In the genomic region with DNA sequence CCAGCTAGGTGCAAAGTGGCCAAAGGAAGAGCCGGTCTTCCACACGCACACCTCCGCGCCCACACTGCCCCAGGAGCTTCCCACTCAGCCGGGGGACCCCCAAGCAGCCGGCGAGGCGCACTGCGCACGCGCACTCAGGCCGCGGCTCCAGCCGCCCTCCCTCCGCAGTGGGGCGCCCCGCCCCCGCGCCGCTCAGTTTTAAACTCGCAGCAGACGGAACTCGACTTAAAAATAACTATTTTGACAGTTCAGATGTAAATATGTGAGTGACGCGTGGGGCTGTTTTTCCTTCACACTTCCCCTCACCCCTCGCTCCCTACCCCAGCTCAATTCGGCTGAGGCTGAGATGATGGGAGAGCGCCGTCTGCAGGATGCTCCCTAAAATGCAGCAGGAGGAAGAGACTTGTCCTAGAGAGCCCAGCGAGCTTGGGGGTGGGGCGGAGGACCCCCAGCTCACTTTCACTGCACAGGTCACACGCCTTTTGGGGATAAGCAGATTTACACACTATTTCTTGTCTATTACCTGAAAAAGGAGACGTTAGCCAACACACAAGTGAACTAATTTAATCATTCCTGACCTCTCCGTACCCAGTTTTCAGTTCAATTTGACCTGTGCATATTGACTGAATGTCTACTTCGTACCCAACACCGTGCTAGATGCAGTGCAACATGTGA, we compare ENCODE assay signal across 8 cellular contexts. TPM values are rescaled to one million over a fixed set of nuclear protein-coding genes. Genes with fewer than 3 reads are reported as not detected.
A peak's percentile ranks its signal among the peaks of the same experiment; 100 is the strongest.
DNase-seq lines count a peak whose midpoint lies in the region; ATAC-seq and TF ChIP-seq lines count a peak whose summit lies in the region.

No MANE protein-coding gene starts in this region.

- H3K27ac ChIP-seq in SK-N-SH (ENCODE audit: low read depth in 2 of 2, low read length in 1 of 2) (no peak overlapping the region), adrenal gland (no peak overlapping the region), right atrium auricular region (peak overlapping the region; percentile 29 to 48), prostate gland (no peak overlapping the region)

- H2AFZ ChIP-seq in SK-N-SH (ENCODE audit: low read depth): no peak overlapping the region

- DNase-seq in SK-N-SH: no peak
- DNase-seq in SK-MEL-5 (ENCODE audit: low read depth, low spot score): peak; percentile 77
- DNase-seq in adrenal gland: peak; percentile 52 to 84 (median 68)
- DNase-seq in right atrium auricular region (ENCODE audit: low spot score): no peak
- peak; percentile 30 for DNase-seq in prostate gland (ENCODE audit: low spot score)
- no peak for DNase-seq in OCI-M2 (lab: John Stamatoyannopoulos, UW; ENCODE audit: unreplicated experiment)

- POLR2A ChIA-PET in SK-N-SH (lab: Yijun Ruan, JAX): no interaction called here

- no peak overlapping the region for H3K9ac ChIP-seq in SK-N-SH

- no peaks in the 10 kb centered on the region for H3F3A ChIP-seq in SK-N-SH (replicated peaks; ENCODE audit: insufficient read depth)

- WGBS in SK-N-SH (ENCODE audit: low lambda C conversion rate): 70% methylated on average over 32 of the region's 36 CpGs
- WGBS in adrenal gland, 4 donors: 6 to 14% (median 6%) methylated on average over 13 to 36 of the region's 36 CpGs
- WGBS in prostate gland: 5% methylated on average over 36 of the region's 36 CpGs

- no peaks in the 10 kb centered on the region for H3K9me2 ChIP-seq in SK-N-SH

- H3K4me2 ChIP-seq in SK-N-SH: no peak overlapping the region

- no peak for TF ChIP-seq EP300 in SK-N-SH (IDR thresholded peaks at IDR 0.05; ENCODE audit: borderline replicate concordance in 1 of 2, low read depth in 1 of 2, low read length in 1 of 2)

- ATAC-seq in SK-N-SH treated with all-trans-retinoic acid at 6 μM for 48 hours (no peak), HG02571 (IDR thresholded peaks at IDR 0.05; ENCODE audit: unreplicated experiment) (no peak)

- no peaks in the 10 kb centered on the region for H3K36me3 ChIP-seq in SK-N-SH (replicated peaks in 1 of 2; ENCODE audit: control insufficient read depth in 1 of 2, insufficient read depth in 2 of 2, low read length in 1 of 2)
- H3K36me3 ChIP-seq in adrenal gland (replicated peaks in 1 of 2): no peaks in the 10 kb centered on the region
- H3K36me3 ChIP-seq in right atrium auricular region: no peaks in the 10 kb centered on the region
- no peaks in the 10 kb centered on the region for H3K36me3 ChIP-seq in prostate gland

- TF ChIP-seq POLR2A in adrenal gland (IDR thresholded peaks at IDR 0.05): no peak
- TF ChIP-seq POLR2A in prostate gland (IDR thresholded peaks at IDR 0.05): no peak

- peak; percentile 22; the same call in 1 of the 2 replicates for TF ChIP-seq CTCF in SK-N-SH (IDR thresholded peaks at IDR 0.05)
- TF ChIP-seq CTCF in adrenal gland (IDR thresholded peaks at IDR 0.05): peak; percentile 78 to 91 (median 85)
- peak; percentile 89 to 90 for TF ChIP-seq CTCF in right atrium auricular region (IDR thresholded peaks at IDR 0.05)
- peak; percentile 31 to 80 (median 70) for TF ChIP-seq CTCF in prostate gland (IDR thresholded peaks at IDR 0.05)

- intact Hi-C loops in adrenal gland (cut with DNase I): loop anchor here (2.0 to 10.0 kb wide), 3 partner anchors 76 to 156 kb away; no protein-coding TSS in a partner anchor
- intact Hi-C loops in prostate gland (cut with DNase I): no loop called here

- H3K4me1 ChIP-seq in SK-N-SH (ENCODE audit: control insufficient read depth in 1 of 2, insufficient read depth in 2 of 2, low read depth in 1 of 2, low read length in 1 of 2) (no peaks in the 10 kb centered on the region; a peak in 1 of 4 replicates), adrenal gland (replicated peaks in 1 of 2) (peaks cover 0 to 4% of the 10 kb centered on the region in 2 donors), right atrium auricular region (peaks cover 0 to 12% of the 10 kb centered on the region in 2 donors), prostate gland (replicated peaks) (no peaks in the 10 kb centered on the region)

- in situ Hi-C loops in SK-MEL-5 (cut with HindIII; ENCODE audit: low pct_unique_long_range_greater_than_20kb, low sequenced_read_pairs): no loop called here

- H3K79me2 ChIP-seq in SK-N-SH (ENCODE audit: insufficient read depth): no peaks in the 10 kb centered on the region

- CTCF ChIA-PET in SK-N-SH (lab: Yijun Ruan, JAX): interaction anchor here (1.1 to 1.5 kb wide), 3 partner anchors 54 to 227 kb away, joined by 3 to 4 read pairs (median 3); no protein-coding TSS in a partner anchor

- no peaks in the 10 kb centered on the region for H4K20me1 ChIP-seq in SK-N-SH (ENCODE audit: insufficient read depth)

- peak overlapping the region in 1 of 2 experiments; percentile 35; a peak in 1 of 4 replicates for H3K4me3 ChIP-seq in SK-N-SH (ENCODE audit: low read depth in 2 of 2, low read length in 1 of 2)
- H3K4me3 ChIP-seq in adrenal gland: peak overlapping the region in 3 of 4 donors; percentile 7 to 50 (median 8)
- peak overlapping the region; percentile 50 to 57 for H3K4me3 ChIP-seq in right atrium auricular region
- peak overlapping the region; percentile 27 to 29 for H3K4me3 ChIP-seq in prostate gland

- TF ChIP-seq RAD21 in SK-N-SH (IDR thresholded peaks at IDR 0.05; ENCODE audit: low read length): no peak

- H3K27me3 ChIP-seq in SK-N-SH (ENCODE audit: insufficient read depth): peaks cover 52% of the 10 kb centered on the region
- H3K27me3 ChIP-seq in adrenal gland: no peaks in the 10 kb centered on the region
- H3K27me3 ChIP-seq in right atrium auricular region: no peaks in the 10 kb centered on the region
- H3K27me3 ChIP-seq in prostate gland (replicated peaks; ENCODE audit: insufficient read depth): no peaks in the 10 kb centered on the region

- no peaks in the 10 kb centered on the region for H3K9me3 ChIP-seq in SK-N-SH
- no peaks in the 10 kb centered on the region for H3K9me3 ChIP-seq in adrenal gland (replicated peaks in 1 of 3)
- no peaks in the 10 kb centered on the region for H3K9me3 ChIP-seq in right atrium auricular region
- no peaks in the 10 kb centered on the region for H3K9me3 ChIP-seq in prostate gland

TF ChIP-seq in SK-N-SH, 30 proteins besides CTCF, POLR2A, EP300 and RAD21 (continues in another document):
- TF ChIP-seq FOXJ3 (CRISPR knock-in tag; IDR thresholded peaks at IDR 0.05) (no peak), ZBTB33 (IDR thresholded peaks at IDR 0.05; ENCODE audit: borderline replicate concordance, low read depth) (no peak), FOSL2 (IDR thresholded peaks at IDR 0.05; ENCODE audit: borderline replicate concordance, low read depth) (no peak), GABPA (IDR thresholded peaks at IDR 0.05; ENCODE audit: low read depth) (no peak)

TF ChIP-seq in SK-N-SH treated with all-trans-retinoic acid at 6 μM for 48 hours, 23 proteins besides CTCF, POLR2A, EP300 and RAD21:
- no peak for TF ChIP-seq OSR1 (CRISPR knock-in tag; IDR thresholded peaks at IDR 0.05)
- TF ChIP-seq, protein P1, sequence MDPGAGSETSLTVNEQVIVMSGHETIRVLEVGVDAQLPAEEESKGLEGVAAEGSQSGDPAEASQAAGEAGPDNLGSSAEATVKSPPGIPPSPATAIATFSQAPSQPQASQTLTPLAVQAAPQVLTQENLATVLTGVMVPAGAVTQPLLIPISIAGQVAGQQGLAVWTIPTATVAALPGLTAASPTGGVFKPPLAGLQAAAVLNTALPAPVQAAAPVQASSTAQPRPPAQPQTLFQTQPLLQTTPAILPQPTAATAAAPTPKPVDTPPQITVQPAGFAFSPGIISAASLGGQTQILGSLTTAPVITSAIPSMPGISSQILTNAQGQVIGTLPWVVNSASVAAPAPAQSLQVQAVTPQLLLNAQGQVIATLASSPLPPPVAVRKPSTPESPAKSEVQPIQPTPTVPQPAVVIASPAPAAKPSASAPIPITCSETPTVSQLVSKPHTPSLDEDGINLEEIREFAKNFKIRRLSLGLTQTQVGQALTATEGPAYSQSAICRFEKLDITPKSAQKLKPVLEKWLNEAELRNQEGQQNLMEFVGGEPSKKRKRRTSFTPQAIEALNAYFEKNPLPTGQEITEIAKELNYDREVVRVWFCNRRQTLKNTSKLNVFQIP (CRISPR knock-in tag; IDR thresholded peaks at IDR 0.05; ENCODE audit: borderline replicate concordance, low read depth): no peak
- TF ChIP-seq ZNF70 (CRISPR knock-in tag; IDR thresholded peaks at IDR 0.05): no peak
- no peak for TF ChIP-seq TOX (CRISPR knock-in tag; IDR thresholded peaks at IDR 0.05; ENCODE audit: borderline replicate concordance)
TF ChIP-seq in SK-N-SH treated with all-trans-retinoic acid at 6 μM for 48 hours: peak in this region for 0.

RNA-seq across cellular contexts. Expression of gene LEMD1, which starts 8.9 kb away (rescaled TPM):
- polyA plus RNA-seq in SK-N-SH (2012; rRNA removed) (not detected in 2 replicates), adrenal gland (under 1 TPM in 1 of 3 donors, not detected in 2; 0.64 TPM)
- not detected in 2 replicates for polyA plus RNA-seq in SK-N-SH (2012; cell fraction: cytosol; rRNA removed)
- polyA plus RNA-seq in SK-N-SH (2012; cell fraction: nucleus; rRNA removed): not detected in 2 replicates
- 0.72 and 1.6 TPM in 2 replicates for total RNA-seq in SK-MEL-5 (2014; rRNA removed; shearing (Covaris generic))
- polyA plus RNA-seq in SK-MEL-5 (2015; cell fraction: cytosol; rRNA removed): 0.65 and 2.1 TPM in 2 replicates
- 6.2 and 6.6 TPM in 2 replicates for polyA plus RNA-seq in SK-MEL-5 (2015; cell fraction: nucleus; rRNA removed)
- total RNA-seq in adrenal gland (not detected), right atrium auricular region (not detected), prostate gland (10 to 100 TPM in 1 of 2 donors, under 1 TPM in 1; 0.68 to 22.0 TPM)

RNA-seq across cellular contexts. Expression of gene BLACAT1, which starts 25.1 kb away (rescaled TPM):
- polyA plus RNA-seq in SK-N-SH (2012; rRNA removed): not detected in 2 replicates
- not detected in 2 replicates for polyA plus RNA-seq in SK-N-SH (2012; cell fraction: cytosol; rRNA removed)
- 0.04 TPM in 1 of 2 replicates, not detected in the other for polyA plus RNA-seq in SK-N-SH (2012; cell fraction: nucleus; rRNA removed)
- total RNA-seq in SK-MEL-5 (2014; rRNA removed; shearing (Covaris generic)): 0.87 and 1.1 TPM in 2 replicates
- polyA plus RNA-seq in SK-MEL-5 (2015; cell fraction: cytosol; rRNA removed): 2.1 and 2.3 TPM in 2 replicates
- 15.2 and 17.1 TPM in 2 replicates for polyA plus RNA-seq in SK-MEL-5 (2015; cell fraction: nucleus; rRNA removed)
- not detected for total RNA-seq in adrenal gland
- polyA plus RNA-seq in adrenal gland: under 1 TPM; 0.03 to 0.08 (median 0.05) TPM
- under 1 TPM; 0.24 to 0.26 TPM for total RNA-seq in right atrium auricular region
- 1 to 10 TPM in 1 of 2 donors, not detected in 1; 6.8 TPM for total RNA-seq in prostate gland

Comparison
In these comparisons a context has a peak if more than half of its experiments do, and no peak if none do; other contexts are left out.
1. DNase-seq: peak in SK-MEL-5 (single experiment), adrenal gland (7 of 7) and prostate gland (single experiment); none in SK-N-SH (single experiment), right atrium auricular region (single experiment) and OCI-M2 (single experiment).
2. H3K27ac ChIP-seq: peak in right atrium auricular region (2 of 2); none in SK-N-SH (0 of 2), adrenal gland (0 of 5) and prostate gland (0 of 2).
3. CTCF ChIP-seq: peak in every context shown above with its lines; median percentile 90 in right atrium auricular region; 85 in adrenal gland; 70 in prostate gland; 22 in SK-N-SH.